In genomic region chr6:6521961-6522360, GRCh38 we compare ENCODE assay signal across 20 cellular contexts.
"Had no signal": no experiment of that assay in that cellular context is flagged by ENCODE, and none has a peak within 500 bp of the region (broad histone marks: within the 10 kb centered on the region; RNA-seq: fewer than 3 reads in every experiment).

No MANE protein-coding gene starts in this region.

- H3K27ac ChIP-seq: dorsolateral prefrontal cortex, gastrocnemius medialis, ovary, stomach, uterus had no signal

- ATAC-seq: esophagus mucosa; gastrocnemius medialis; left lobe of liver; naive thymus-derived CD4-positive, alpha-beta T cell; right cardiac atrium had no signal

- H3K27me3 ChIP-seq: gastrocnemius medialis, ovary, uterus had no signal

- DNase-seq: cortex of kidney; dorsolateral prefrontal cortex; effector CD8-positive, alpha-beta T cell; gastrocnemius medialis; glutamatergic neuron; islet precursor cell; mammary epithelial cell; naive thymus-derived CD4-positive, alpha-beta T cell; nephron progenitor cell; nucleus accumbens; ovary; small intestine; stimulated activated CD4-positive, alpha-beta T cell treated with anti-CD3 and anti-CD28 coated beads, Interleukin-12 subunit alpha, Interleukin-12 subunit beta, amount 100 ng/mL, for 4 hours; stimulated activated naive CD4-positive, alpha-beta T cell; stomach; substantia nigra; uterus had no signal

- H3K4me1 ChIP-seq: gastrocnemius medialis, stomach, uterus had no signal

- H3K9me3 ChIP-seq: gastrocnemius medialis, ovary, stomach, uterus had no signal

- H3K4me3 ChIP-seq: dorsolateral prefrontal cortex, gastrocnemius medialis, ovary, stomach, uterus had no signal

- H3K36me3 ChIP-seq: gastrocnemius medialis, ovary, stomach, uterus had no signal

- FAIRE-seq: small intestine had no signal
